In genomic region chr15:68345481-68345880, GRCh38 we compare ENCODE assay signal across 1 cellular context.
TF ChIP-seq lines count a peak whose summit lies in the region.

No MANE protein-coding gene starts in this region.

TF ChIP-seq in GM23338, 12 proteins besides CTCF, POLR2A, EP300 and RAD21 (continued from another document):
- TF ChIP-seq ZNF462 (CRISPR knock-in tag; IDR thresholded peaks at IDR 0.05) (no peak), NANOG (IDR thresholded peaks at IDR 0.05; ENCODE audit: borderline replicate concordance) (no peak), EZH2phosphoT487 (IDR thresholded peaks at IDR 0.05; ENCODE audit: unreplicated experiment) (no peak)
